Comparison of ENCODE assay signal across 28 cellular contexts in the genomic region with DNA sequence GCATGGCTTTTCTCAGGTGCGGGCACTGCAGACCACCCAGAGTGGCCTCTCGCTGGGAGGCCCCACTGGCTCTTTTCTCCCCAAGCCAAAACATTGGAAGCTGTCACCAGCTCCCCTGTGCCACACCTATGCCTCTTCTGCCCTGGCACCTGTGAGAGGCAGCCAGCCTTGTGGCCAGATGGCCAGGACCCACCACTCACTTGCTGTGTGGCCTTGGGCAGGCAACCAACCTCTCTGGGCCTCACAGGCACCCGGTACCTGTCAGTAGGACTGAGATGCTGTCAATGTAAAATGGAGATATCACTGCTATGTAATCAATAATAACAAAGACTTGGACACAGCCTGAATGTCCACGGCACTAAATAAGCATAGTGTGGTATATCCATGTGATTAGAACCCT. TPM values are rescaled to one million over a fixed set of nuclear protein-coding genes. Genes with fewer than 3 reads are reported as not detected.
"Had no signal": no experiment of that assay in that cellular context is flagged by ENCODE, and none has a peak within 500 bp of the region (broad histone marks: within the 10 kb centered on the region; RNA-seq: fewer than 3 reads in every experiment).

No MANE protein-coding gene starts in this region.

- H2AFZ ChIP-seq: parathyroid adenoma had no signal

- H3K4me2 ChIP-seq: smooth muscle cell had no signal

- H3K79me2 ChIP-seq: parathyroid adenoma had no signal

- H3K9ac ChIP-seq: parathyroid adenoma had no signal

- H3K4me1 ChIP-seq: parathyroid adenoma, psoas muscle, spleen, suprapubic skin, testis, tibial artery, transverse colon, upper lobe of right lung, uterus had no signal

- H3K27ac ChIP-seq: ovary, parathyroid adenoma, psoas muscle, skin epidermis, spleen, suprapubic skin, testis, tibial artery, transverse colon, upper lobe of right lung, uterus had no signal

- DNase-seq: naive B cell; naive thymus-derived CD8-positive, alpha-beta T cell; nephron progenitor cell; occipital lobe; ovary; psoas muscle; right cardiac atrium; spleen; stimulated activated CD4-positive, alpha-beta T cell treated with anti-CD3 and anti-CD28 coated beads, Interleukin-12 subunit alpha, Interleukin-12 subunit beta, amount 100 ng/mL, for 4 hours; stimulated activated CD4-positive, alpha-beta T cell treated with anti-CD3 and anti-CD28 coated beads, Interleukin-1b, Interleukin-23, amount 100 ng/mL, for 48 hours; stimulated activated CD4-positive, alpha-beta T cell treated with anti-CD3 and anti-CD28 coated beads, Interleukin-4, amount 100 ng/mL, for 1 hour; stimulated activated CD4-positive, alpha-beta T cell treated with anti-CD3 and anti-CD28 coated beads, Interleukin-4, amount 100 ng/mL, for 4 hours; stimulated activated CD8-positive, alpha-beta memory T cell treated with anti-CD3 and anti-CD28 coated beads, Interleukin-4, amount 100 ng/mL, for 48 hours; stimulated activated naive CD4-positive, alpha-beta T cell; stimulated activated naive CD8-positive, alpha-beta T cell treated with anti-CD3 and anti-CD28 coated beads, Interleukin-15, amount 100 ng/mL, for 72 hours; stimulated activated naive CD8-positive, alpha-beta T cell treated with anti-CD3 and anti-CD28 coated beads, Interleukin-15, Interleukin-2, amounts not matched to agents 100 U/mL and 50 U/mL, for 24 hours; substantia nigra; testis; tibial artery; transverse colon; uterus had no signal

- H3K27me3 ChIP-seq: ovary, spleen, suprapubic skin, testis, tibial artery, transverse colon, upper lobe of right lung, uterus had no signal

- ATAC-seq: naive thymus-derived CD8-positive, alpha-beta T cell; natural killer cell treated with Interleukin-12 subunit alpha and Interleukin-12 subunit beta and Interleukin-15 and Interleukin-18, amount 100 ng/mL, for 72 hours; psoas muscle; right cardiac atrium; stimulated activated memory B cell treated with anti-CD40 and anti-IgM and Interleukin-4, amounts not matched to agents 10 μg/mL and 1 μg/mL and 100 μg/mL, for 72 hours; stimulated activated naive CD8-positive, alpha-beta T cell treated with anti-CD3 and anti-CD28 coated beads, Interleukin-15, amount 100 ng/mL, for 72 hours; stimulated activated naive CD8-positive, alpha-beta T cell treated with anti-CD3 and anti-CD28 coated beads, Interleukin-15, Interleukin-2, amounts not matched to agents 100 U/mL and 50 U/mL, for 24 hours; upper lobe of right lung had no signal

- H3K4me3 ChIP-seq: ovary, psoas muscle, skin epidermis, smooth muscle cell, spleen, suprapubic skin, testis, tibial artery, transverse colon, upper lobe of right lung, uterus had no signal

- H3K36me3 ChIP-seq: ovary, suprapubic skin, transverse colon, upper lobe of right lung, uterus had no signal

- H3K9me3 ChIP-seq: ovary, psoas muscle, suprapubic skin, testis, tibial artery, transverse colon, upper lobe of right lung, uterus had no signal

RNA-seq across cellular contexts. Expression of a gene that starts 53.5 kb away (rescaled TPM):
- total RNA-seq: naive thymus-derived CD8-positive, alpha-beta T cell had no signal
